Comparison of ENCODE assay signal across 18 cellular contexts in genomic region chr3:145865329-145865904, GRCh38.
DNase-seq lines count a peak whose midpoint lies in the region; ATAC-seq and TF ChIP-seq lines count a peak whose summit lies in the region.
"Had no signal": no experiment of that assay in that cellular context is flagged by ENCODE, and none has a peak within 500 bp of the region (broad histone marks: within the 10 kb centered on the region; RNA-seq: fewer than 3 reads in every experiment).

No MANE protein-coding gene starts in this region.

- no peaks in the 10 kb centered on the region for H3K79me1 ChIP-seq in neuronal stem cell (ENCODE audit: low read depth, low read length)

- no peak overlapping the region for H3K27ac ChIP-seq in neuronal stem cell (replicated peaks; ENCODE audit: low read length)
- H3K27ac ChIP-seq in suprapubic skin = no peak overlapping the region
- H3K27ac ChIP-seq: C4-2B, PC-9, SJSA1 had no signal

- H2BK15ac ChIP-seq in neuronal stem cell (ENCODE audit: low read length) = no peak overlapping the region

- no peak overlapping the region for H2BK120ac ChIP-seq in neuronal stem cell (ENCODE audit: low read depth, low read length)

- no CpG with 5 or more reads among the region's 1 CpG for WGBS in neuronal stem cell (ENCODE audit: extremely low coverage in 2 of 2, insufficient read length in 2 of 2, insufficient replicate concordance in 1 of 2), 2 donors
- WGBS in suprapubic skin = 3% methylated on average over 1 of the region's 1 CpG

- DNase-seq in Ammon's horn (ENCODE audit: low spot score) (peak; percentile 16), NCI-H446 treated with DMSO at 0.1 percent for 48 hours (lab: John Stamatoyannopoulos, UW) (peak; percentile 84), fibroblast of the aortic adventitia (ENCODE audit: low read depth) (peak; percentile 13), neuronal stem cell (ENCODE audit: low spot score) (no peak), dedifferentiated amniotic fluid mesenchymal stem cell (ENCODE audit: extremely low spot score) (no peak), suprapubic skin (ENCODE audit: low spot score in 2 of 2) (no peak)
- DNase-seq: COR-L47, DMS53, H7, MG63, NCI-H1092 treated with DMSO at 0.1 percent for 48 hours, NCI-H1694, NCI-H510A treated with DMSO at 0.1 percent for 48 hours, NCI-H82, PC-9 had no signal

- no peak overlapping the region for H3K23ac ChIP-seq in neuronal stem cell (ENCODE audit: low read depth, low read length, poor library complexity)

- H4K91ac ChIP-seq in neuronal stem cell (ENCODE audit: low read depth, low read length, poor library complexity) = no peak overlapping the region

- no peak overlapping the region for H3K4me3 ChIP-seq in fibroblast of the aortic adventitia (ENCODE audit: low read depth, low read length)
- no peak overlapping the region for H3K4me3 ChIP-seq in neuronal stem cell (ENCODE audit: low read length in 2 of 2)
- H3K4me3 ChIP-seq in suprapubic skin = no peak overlapping the region
- H3K4me3 ChIP-seq: MG63, PC-9, SJSA1 had no signal

- H4K8ac ChIP-seq in neuronal stem cell (ENCODE audit: low read depth, low read length) = no peak overlapping the region

- no peak for TF ChIP-seq POLR2A in suprapubic skin (IDR thresholded peaks at IDR 0.05)

- no peak overlapping the region for H3K4ac ChIP-seq in neuronal stem cell (ENCODE audit: low read length)

- no peak overlapping the region for H3K9ac ChIP-seq in neuronal stem cell (ENCODE audit: low read depth, low read length, poor library complexity)

- no peaks in the 10 kb centered on the region for H3K4me1 ChIP-seq in neuronal stem cell (ENCODE audit: control insufficient read depth in 2 of 2, insufficient read depth in 1 of 2, low read depth in 1 of 2, low read length in 2 of 2)
- no peaks in the 10 kb centered on the region for H3K4me1 ChIP-seq in suprapubic skin
- H3K4me1 ChIP-seq: SJSA1 had no signal

- H2AFZ ChIP-seq in neuronal stem cell (ENCODE audit: low read length) = peak overlapping the region; percentile 15
- H2AFZ ChIP-seq: PC-9 had no signal

- no peak for ATAC-seq in HG02678 (IDR thresholded peaks at IDR 0.05; ENCODE audit: unreplicated experiment)

- no peaks in the 10 kb centered on the region for H3K36me3 ChIP-seq in neuronal stem cell (replicated peaks in 1 of 2; ENCODE audit: control insufficient read depth in 2 of 2, insufficient read depth in 2 of 2, low read length in 2 of 2)
- no peaks in the 10 kb centered on the region for H3K36me3 ChIP-seq in suprapubic skin
- H3K36me3 ChIP-seq: MG63, SJSA1 had no signal

- H2BK5ac ChIP-seq in neuronal stem cell (ENCODE audit: low read length) = no peak overlapping the region

- H3K9me3 ChIP-seq in neuronal stem cell (replicated peaks in 1 of 2; ENCODE audit: control insufficient read depth in 2 of 2, insufficient read depth in 1 of 2, low read depth in 1 of 2, low read length in 2 of 2) (no peaks in the 10 kb centered on the region), suprapubic skin (no peaks in the 10 kb centered on the region)
- H3K9me3 ChIP-seq: MG63, SJSA1 had no signal

- no peak overlapping the region for H2BK12ac ChIP-seq in neuronal stem cell (ENCODE audit: low read length)

- TF ChIP-seq CTCF in fibroblast of the aortic adventitia (IDR thresholded peaks at IDR 0.05; ENCODE audit: insufficient read depth, low read length) (no peak), suprapubic skin (IDR thresholded peaks at IDR 0.05) (no peak)

- TF ChIP-seq EP300 in suprapubic skin (IDR thresholded peaks at IDR 0.05) = no peak

- H3K18ac ChIP-seq in neuronal stem cell (ENCODE audit: low read length) = no peak overlapping the region

- no peak overlapping the region for H3K4me2 ChIP-seq in neuronal stem cell (ENCODE audit: insufficient read depth, low read length, poor library complexity, severe bottlenecking)
- H3K4me2 ChIP-seq: PC-9 had no signal

- H3K27me3 ChIP-seq in neuronal stem cell (ENCODE audit: control insufficient read depth in 3 of 3, insufficient read depth in 3 of 3, low read depth in 1 of 3, low read length in 3 of 3) (no peaks in the 10 kb centered on the region), suprapubic skin (no peaks in the 10 kb centered on the region)
- H3K27me3 ChIP-seq: MG63, SJSA1 had no signal

- H2AK5ac ChIP-seq in neuronal stem cell (ENCODE audit: low read depth, low read length) = no peak overlapping the region

- no peak overlapping the region for H3K14ac ChIP-seq in neuronal stem cell (ENCODE audit: low read length)

Comparison
In these comparisons a context has a peak if more than half of its experiments do, and no peak if none do; other contexts are left out.
1. DNase-seq: peak in Ammon's horn (single experiment), NCI-H446 treated with DMSO at 0.1 percent for 48 hours (single experiment) and fibroblast of the aortic adventitia (single experiment); none in neuronal stem cell (single experiment), dedifferentiated amniotic fluid mesenchymal stem cell (single experiment) and suprapubic skin (0 of 2).